1 cellular context compared by ENCODE assay signal in the genomic region with DNA sequence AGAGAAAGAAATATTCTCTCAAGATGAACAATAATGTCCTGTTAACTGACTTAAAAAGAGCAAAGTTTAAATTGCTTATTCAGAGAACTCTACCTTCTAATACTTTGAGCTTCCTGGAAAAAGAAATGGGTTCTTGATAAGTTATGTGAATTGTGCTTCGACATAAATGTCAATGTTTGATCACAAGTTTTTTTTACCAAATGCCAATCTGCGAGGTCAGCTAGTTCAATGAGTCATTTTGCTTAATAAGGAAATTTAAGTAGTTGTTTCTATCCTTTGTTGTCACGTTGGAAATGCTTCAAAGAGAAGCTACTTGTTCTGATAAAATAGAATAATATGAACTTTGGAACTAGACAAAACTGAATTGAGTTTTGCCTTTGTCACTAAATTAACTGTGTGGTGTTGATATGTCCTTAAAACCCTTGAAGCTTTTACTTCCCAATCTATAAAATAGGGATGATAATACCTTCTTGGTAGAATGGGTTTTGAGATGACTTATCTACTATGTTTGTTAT.
TF ChIP-seq lines count a peak whose summit lies in the region.

No MANE protein-coding gene starts in this region.

TF ChIP-seq in HCT116, 20 proteins besides CTCF, POLR2A, EP300 and RAD21 (continued from another document):
- TF ChIP-seq REST (IDR thresholded peaks at IDR 0.05; ENCODE audit: low read depth) (no peak), MAX (IDR thresholded peaks at IDR 0.05) (no peak), POLR2AphosphoS5 (IDR thresholded peaks at IDR 0.05; ENCODE audit: low read depth, low read length) (no peak), TCF7L2 (IDR thresholded peaks at IDR 0.05; ENCODE audit: borderline replicate concordance, extremely low read depth, insufficient read depth, insufficient read length) (no peak), JUND (IDR thresholded peaks at IDR 0.05) (peak; percentile 29; the same call in 1 of the 2 replicates), ZFX (IDR thresholded peaks at IDR 0.05) (no peak), SIN3A (IDR thresholded peaks at IDR 0.05; ENCODE audit: low read depth) (no peak), EZH2phosphoT487 (IDR thresholded peaks at IDR 0.05; ENCODE audit: borderline replicate concordance) (no peak), CBX3 (IDR thresholded peaks at IDR 0.05; ENCODE audit: low read depth) (no peak), FOSL1 (IDR thresholded peaks at IDR 0.05; ENCODE audit: low read depth) (peak; percentile 31; the same call in 1 of the 2 replicates), CEBPB (IDR thresholded peaks at IDR 0.05; ENCODE audit: low read depth) (no peak), ZNF274 (IDR thresholded peaks at IDR 0.05; ENCODE audit: low read depth, low read length) (no peak)
